ENCODE assay signal across 27 cellular contexts in genomic region chr12:71552728-71553501, GRCh38.
"Had no signal": no experiment of that assay in that cellular context is flagged by ENCODE, and none has a peak within 500 bp of the region (broad histone marks: within the 10 kb centered on the region; RNA-seq: fewer than 3 reads in every experiment).

No MANE protein-coding gene starts in this region.

- H3K4me1 Mint-ChIP-seq: activated naive CD4-positive, alpha-beta T cell treated with anti-CD3 and anti-CD28 coated beads, Interleukin-2, amount 10 ng/mL, durations not matched to agents 7 days and 5 days; activated naive CD8-positive, alpha-beta T cell treated with anti-CD3 and anti-CD28 coated beads, Interleukin-2, amount 50 U/mL, for 24 hours; central memory CD8-positive, alpha-beta T cell had no signal

- H3K36me3 ChIP-seq: neural progenitor cell, ovary, spleen, thoracic aorta, upper lobe of right lung had no signal

- H3K36me3 Mint-ChIP-seq: activated naive CD4-positive, alpha-beta T cell treated with anti-CD3 and anti-CD28 coated beads, Interleukin-2, amount 10 ng/mL, durations not matched to agents 7 days and 5 days; stimulated activated memory B cell treated with anti-CD40 and anti-IgM and Interleukin-4, amounts not matched to agents 10 μg/mL and 1 μg/mL and 100 μg/mL, for 72 hours had no signal

- H3K27me3 ChIP-seq: gastrocnemius medialis, neural progenitor cell, ovary, spleen, upper lobe of right lung had no signal

- FAIRE-seq: endometrium had no signal

- H3K9me3 ChIP-seq: gastrocnemius medialis, ovary, psoas muscle, spleen, thoracic aorta, upper lobe of right lung had no signal

- H2AFZ ChIP-seq: neural progenitor cell had no signal

- H3K4me1 ChIP-seq: gastrocnemius medialis, psoas muscle, spleen, upper lobe of right lung had no signal

- H3K27ac Mint-ChIP-seq: activated naive CD8-positive, alpha-beta T cell treated with anti-CD3 and anti-CD28 coated beads, Interleukin-2, amount 50 U/mL, for 24 hours; neural progenitor cell; stimulated activated memory B cell treated with anti-CD40 and anti-IgM and Interleukin-4, amounts not matched to agents 10 μg/mL and 1 μg/mL and 100 μg/mL, for 72 hours had no signal

- DNase-seq: activated CD4-positive, alpha-beta T cell treated with anti-CD3 and anti-CD28 coated beads for 1 hour; activated CD8-positive, alpha-beta memory T cell treated with anti-CD3 and anti-CD28 coated beads for 24 hours; activated CD8-positive, alpha-beta memory T cell treated with anti-CD3 and anti-CD28 coated beads, Interleukin-2, amount 50 U/mL, for 48 hours; activated effector memory CD4-positive, alpha-beta T cell treated with Interleukin-2 at 50 U/mL for 16 hours; activated naive CD4-positive, alpha-beta T cell treated with anti-CD3 and anti-CD28 coated beads, Interleukin-2, amount 10 ng/mL, durations not matched to agents 7 days and 5 days; activated naive CD8-positive, alpha-beta T cell treated with anti-CD3 and anti-CD28 coated beads, Interleukin-2, amount 50 U/mL, for 24 hours; activated T-cell treated with anti-CD3 and anti-CD28 coated beads, Interleukin-2, amount 50 U/mL, for 48 hours; anterior cingulate cortex; erythroblast; gastrocnemius medialis; left colon; midbrain; ovary; psoas muscle; spleen; stimulated activated CD4-positive, alpha-beta T cell treated with anti-CD3 and anti-CD28 coated beads, Interleukin-4, amount 100 ng/mL, for 4 hours; T-helper 1 cell; T-helper 9 cell; upper lobe of right lung had no signal

- ATAC-seq: activated naive CD8-positive, alpha-beta T cell treated with anti-CD3 and anti-CD28 coated beads, Interleukin-2, amount 50 U/mL, for 24 hours; gastrocnemius medialis; left colon; psoas muscle; sciatic nerve; stimulated activated memory B cell treated with anti-CD40 and anti-IgM and Interleukin-4, amounts not matched to agents 10 μg/mL and 1 μg/mL and 100 μg/mL, for 72 hours; upper lobe of right lung had no signal

- H3K4me3 Mint-ChIP-seq: activated naive CD4-positive, alpha-beta T cell treated with anti-CD3 and anti-CD28 coated beads, Interleukin-2, amount 10 ng/mL, durations not matched to agents 7 days and 5 days; activated naive CD8-positive, alpha-beta T cell treated with anti-CD3 and anti-CD28 coated beads, Interleukin-2, amount 50 U/mL, for 24 hours; central memory CD8-positive, alpha-beta T cell; neural progenitor cell; stimulated activated memory B cell treated with anti-CD40 and anti-IgM and Interleukin-4, amounts not matched to agents 10 μg/mL and 1 μg/mL and 100 μg/mL, for 72 hours had no signal

- H3K9me3 Mint-ChIP-seq: activated naive CD4-positive, alpha-beta T cell treated with anti-CD3 and anti-CD28 coated beads, Interleukin-2, amount 10 ng/mL, durations not matched to agents 7 days and 5 days; activated naive CD8-positive, alpha-beta T cell treated with anti-CD3 and anti-CD28 coated beads, Interleukin-2, amount 50 U/mL, for 24 hours; central memory CD8-positive, alpha-beta T cell; neural progenitor cell; stimulated activated memory B cell treated with anti-CD40 and anti-IgM and Interleukin-4, amounts not matched to agents 10 μg/mL and 1 μg/mL and 100 μg/mL, for 72 hours had no signal

- H3K27ac ChIP-seq: coronary artery, gastrocnemius medialis, neural progenitor cell, ovary, psoas muscle, spleen, thoracic aorta, upper lobe of right lung, VCaP had no signal

- H3K4me3 ChIP-seq: coronary artery, gastrocnemius medialis, neural progenitor cell, ovary, psoas muscle, spleen, thoracic aorta, upper lobe of right lung had no signal

- H3K27me3 Mint-ChIP-seq: activated naive CD8-positive, alpha-beta T cell treated with anti-CD3 and anti-CD28 coated beads, Interleukin-2, amount 50 U/mL, for 24 hours; stimulated activated memory B cell treated with anti-CD40 and anti-IgM and Interleukin-4, amounts not matched to agents 10 μg/mL and 1 μg/mL and 100 μg/mL, for 72 hours had no signal
